Comparison of ENCODE assay signal across 8 cellular contexts in genomic region chr2:111860005-111860404, GRCh38. TPM values are rescaled to one million over a fixed set of nuclear protein-coding genes. Genes with fewer than 3 reads are reported as not detected.
DNase-seq lines count a peak whose midpoint lies in the region; ATAC-seq and TF ChIP-seq lines count a peak whose summit lies in the region.
"Not testable (repeated sequence)": the region's sequence is repeated elsewhere in the genome, so short reads cannot be mapped to it uniquely, and the experiment has no call there.
"Had no signal": no experiment of that assay in that cellular context is flagged by ENCODE, and none has a peak within 500 bp of the region (broad histone marks: within the 10 kb centered on the region; RNA-seq: fewer than 3 reads in every experiment).

No MANE protein-coding gene starts in this region.

- H3K27ac ChIP-seq in foreskin keratinocyte: not testable (repeated sequence)

- H3K27me3 ChIP-seq in foreskin keratinocyte: not testable (repeated sequence)

- not testable (repeated sequence) for H3K4me3 Mint-ChIP-seq in T-helper 17 cell; activated T-cell treated with anti-CD3 and anti-CD28 coated beads, Interleukin-2, amount 50 U/mL, for 24 hours; activated T-helper 17 cell treated with anti-CD3 and anti-CD28 coated beads, Interleukin-2, amount 50 U/mL, for 72 hours

- not testable (repeated sequence) for H3K4me1 ChIP-seq in foreskin keratinocyte

- peaks cover 11% of the 10 kb centered on the region for H3K36me3 Mint-ChIP-seq in T-helper 17 cell (ENCODE audit: low read depth)
- peaks cover 70% of the 10 kb centered on the region for H3K36me3 Mint-ChIP-seq in activated T-cell treated with anti-CD3 and anti-CD28 coated beads, Interleukin-2, amount 50 U/mL, for 24 hours (ENCODE audit: low read depth)
- peaks cover 90% of the 10 kb centered on the region for H3K36me3 Mint-ChIP-seq in activated T-helper 17 cell treated with anti-CD3 and anti-CD28 coated beads, Interleukin-2, amount 50 U/mL, for 72 hours (ENCODE audit: low read depth)

- not testable (repeated sequence) for H3K27me3 Mint-ChIP-seq in T-helper 17 cell; activated T-cell treated with anti-CD3 and anti-CD28 coated beads, Interleukin-2, amount 50 U/mL, for 24 hours; activated T-helper 17 cell treated with anti-CD3 and anti-CD28 coated beads, Interleukin-2, amount 50 U/mL, for 72 hours

- not testable (repeated sequence) for H3K4me1 Mint-ChIP-seq in T-helper 17 cell; activated T-cell treated with anti-CD3 and anti-CD28 coated beads, Interleukin-2, amount 50 U/mL, for 24 hours (ENCODE audit: low read depth); activated T-helper 17 cell treated with anti-CD3 and anti-CD28 coated beads, Interleukin-2, amount 50 U/mL, for 72 hours

- not testable (repeated sequence) for H3K9me3 ChIP-seq in T-helper 17 cell (ENCODE audit: control insufficient read depth, low read length, poor library complexity, severe bottlenecking)

- not testable (repeated sequence) for TF ChIP-seq CTCF in foreskin keratinocyte (conservative IDR thresholded peaks at IDR 0.05)

- H3K9me3 Mint-ChIP-seq in activated T-cell treated with anti-CD3 and anti-CD28 coated beads, Interleukin-2, amount 50 U/mL, for 24 hours; activated T-helper 17 cell treated with anti-CD3 and anti-CD28 coated beads, Interleukin-2, amount 50 U/mL, for 72 hours: not testable (repeated sequence)

- peak; percentile 63 for ATAC-seq in GM18868 (IDR thresholded peaks at IDR 0.05; ENCODE audit: unreplicated experiment)
- ATAC-seq in T-helper 17 cell: not testable (repeated sequence)
- ATAC-seq in activated T-helper 17 cell treated with anti-CD3 and anti-CD28 coated beads, Interleukin-2, amount 50 U/mL, for 72 hours (replicated peaks): peak; percentile 55
- ATAC-seq in foreskin keratinocyte: peak; percentile 37
- peak; percentile 84 for ATAC-seq in stimulated activated naive CD8-positive, alpha-beta T cell treated with anti-CD3 and anti-CD28 coated beads, Interleukin-15, Interleukin-2, amounts not matched to agents 100 U/mL and 50 U/mL, for 24 hours

- H3K27ac Mint-ChIP-seq in T-helper 17 cell: peak overlapping the region; percentile 53
- H3K27ac Mint-ChIP-seq in activated T-cell treated with anti-CD3 and anti-CD28 coated beads, Interleukin-2, amount 50 U/mL, for 24 hours: peak overlapping the region; percentile 39
- not testable (repeated sequence) for H3K27ac Mint-ChIP-seq in activated T-helper 17 cell treated with anti-CD3 and anti-CD28 coated beads, Interleukin-2, amount 50 U/mL, for 72 hours

- DNase-seq in T-helper 17 cell; activated T-cell treated with anti-CD3 and anti-CD28 coated beads, Interleukin-2, amount 50 U/mL, for 24 hours; foreskin keratinocyte; stimulated activated naive CD8-positive, alpha-beta T cell treated with anti-CD3 and anti-CD28 coated beads, Interleukin-15, Interleukin-2, amounts not matched to agents 100 U/mL and 50 U/mL, for 24 hours: not testable (repeated sequence)
- DNase-seq in kidney glomerular epithelial cell (lab: John Stamatoyannopoulos, UW): peak; percentile 1

RNA-seq across cellular contexts. Expression of gene ANAPC1, which starts 24.0 kb away (rescaled TPM):
- total RNA-seq in T-helper 17 cell (10 to 100 TPM; 49.0 to 50.6 TPM), foreskin keratinocyte (56.8 and 69.2 TPM in 2 replicates)
- total RNA-seq in activated T-helper 17 cell treated with anti-CD3 and anti-CD28 coated beads, Interleukin-2, amount 50 U/mL, for 72 hours: 100 to 1,000 TPM in 1 of 2 donors, 10 to 100 TPM in 1; 75.6 to 119 TPM
- 8.5 and 9.7 TPM in 2 replicates for polyA plus RNA-seq in foreskin keratinocyte

RNA-seq across cellular contexts. Expression of gene MERTK, which starts 38.4 kb away (rescaled TPM):
- total RNA-seq in T-helper 17 cell (under 1 TPM; 0.12 to 0.13 TPM), foreskin keratinocyte (0.07 TPM in 1 of 2 replicates, not detected in the other)
- under 1 TPM; 0.43 to 0.87 TPM for total RNA-seq in activated T-helper 17 cell treated with anti-CD3 and anti-CD28 coated beads, Interleukin-2, amount 50 U/mL, for 72 hours
- 0.02 TPM in 1 of 2 replicates, not detected in the other for polyA plus RNA-seq in foreskin keratinocyte
- total RNA-seq: HFFc6 had no signal
